In the genomic region with DNA sequence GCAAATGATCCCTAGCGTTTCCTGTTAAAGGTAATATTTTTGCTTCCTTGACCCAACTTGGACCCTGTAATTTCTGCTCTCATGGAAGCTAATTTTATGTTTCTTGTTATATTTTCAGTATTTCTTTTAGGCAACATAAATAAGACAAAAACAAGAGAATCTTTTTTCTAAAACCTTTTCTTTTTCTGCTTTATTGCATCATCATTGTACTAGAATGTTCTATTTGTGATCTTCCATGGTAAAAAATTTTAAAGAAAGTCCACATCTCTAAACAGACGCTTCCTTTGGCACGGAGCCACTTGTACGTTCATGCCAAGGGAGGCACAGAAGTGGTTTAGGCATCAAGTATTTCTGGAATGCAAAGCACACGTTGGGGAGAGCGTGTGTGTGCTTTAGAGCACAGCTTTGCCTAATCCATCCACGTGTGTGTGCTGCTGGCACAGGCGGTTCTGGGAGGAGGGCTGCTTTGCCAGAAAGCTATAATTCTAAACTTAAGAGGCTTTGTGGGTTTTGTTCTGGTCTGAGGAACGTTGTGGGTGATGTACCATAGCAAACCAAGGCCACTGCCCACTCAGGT, we compare ENCODE assay signal across 9 cellular contexts.
A peak's percentile ranks its signal among the peaks of the same experiment; 100 is the strongest.
DNase-seq lines count a peak whose midpoint lies in the region; ATAC-seq and TF ChIP-seq lines count a peak whose summit lies in the region.
"Had no signal": no experiment of that assay in that cellular context is flagged by ENCODE, and none has a peak within 500 bp of the region (broad histone marks: within the 10 kb centered on the region; RNA-seq: fewer than 3 reads in every experiment).

No MANE protein-coding gene starts in this region.

- peaks cover 36% of the 10 kb centered on the region for H3K4me1 ChIP-seq in RWPE2 (ENCODE audit: insufficient read depth, poor library complexity, severe bottlenecking)

- H3K9me3 ChIP-seq in RWPE2 (ENCODE audit: severe bottlenecking), result no peaks in the 10 kb centered on the region

- DNase-seq in GM04504 (ENCODE audit: low read depth) (peak; percentile 85), RWPE2 (ENCODE audit: low spot score) (peak; percentile 90), fibroblast of peridontal ligament (ENCODE audit: extremely low read depth) (peak; percentile 98), retinal pigment epithelial cell (ENCODE audit: low read depth) (peak; percentile 98), erythroblast (lab: John Stamatoyannopoulos, UW) (no peak), NCI-H187 (lab: John Stamatoyannopoulos, UW) (no peak)
- no peak for DNase-seq in activated effector memory CD4-positive, alpha-beta T cell treated with Interleukin-2 at 50 U/mL for 16 hours

- H3K27me3 ChIP-seq in RWPE2 (ENCODE audit: insufficient read depth, poor library complexity, severe bottlenecking), result no peaks in the 10 kb centered on the region

- H3K27ac ChIP-seq in RWPE2 (ENCODE audit: poor library complexity, severe bottlenecking), result peak overlapping the region; percentile 100
- H3K27ac ChIP-seq: HL-60 had no signal

- H3K36me3 ChIP-seq in RWPE2 (ENCODE audit: low read depth), result no peaks in the 10 kb centered on the region

- H3K4me3 ChIP-seq in RWPE2 (ENCODE audit: severe bottlenecking) (no peak overlapping the region), retinal pigment epithelial cell (ENCODE audit: low read length) (peak overlapping the region; percentile 5)

- TF ChIP-seq POLR2A in erythroblast (IDR thresholded peaks at IDR 0.05; ENCODE audit: low read length), result no peak

- TF ChIP-seq CTCF in RWPE2 (IDR thresholded peaks at IDR 0.05; ENCODE audit: poor library complexity, severe bottlenecking) (peak; percentile 4), retinal pigment epithelial cell (conservative IDR thresholded peaks at IDR 0.05; ENCODE audit: low read depth, low read length) (no peak)

- ATAC-seq in RWPE2 (ENCODE audit: low read depth), result peak; percentile 92
- no peak for ATAC-seq in HG03108 (IDR thresholded peaks at IDR 0.05; ENCODE audit: unreplicated experiment)

Comparison
In these comparisons a context has a peak if more than half of its experiments do, and no peak if none do; other contexts are left out.
1. DNase-seq: peak in GM04504 (single experiment), RWPE2 (single experiment), fibroblast of peridontal ligament (single experiment) and retinal pigment epithelial cell (single experiment); none in erythroblast (0 of 2), activated effector memory CD4-positive, alpha-beta T cell treated with Interleukin-2 at 50 U/mL for 16 hours (single experiment) and NCI-H187 (0 of 2).